1 cellular context compared by ENCODE assay signal in the genomic region with DNA sequence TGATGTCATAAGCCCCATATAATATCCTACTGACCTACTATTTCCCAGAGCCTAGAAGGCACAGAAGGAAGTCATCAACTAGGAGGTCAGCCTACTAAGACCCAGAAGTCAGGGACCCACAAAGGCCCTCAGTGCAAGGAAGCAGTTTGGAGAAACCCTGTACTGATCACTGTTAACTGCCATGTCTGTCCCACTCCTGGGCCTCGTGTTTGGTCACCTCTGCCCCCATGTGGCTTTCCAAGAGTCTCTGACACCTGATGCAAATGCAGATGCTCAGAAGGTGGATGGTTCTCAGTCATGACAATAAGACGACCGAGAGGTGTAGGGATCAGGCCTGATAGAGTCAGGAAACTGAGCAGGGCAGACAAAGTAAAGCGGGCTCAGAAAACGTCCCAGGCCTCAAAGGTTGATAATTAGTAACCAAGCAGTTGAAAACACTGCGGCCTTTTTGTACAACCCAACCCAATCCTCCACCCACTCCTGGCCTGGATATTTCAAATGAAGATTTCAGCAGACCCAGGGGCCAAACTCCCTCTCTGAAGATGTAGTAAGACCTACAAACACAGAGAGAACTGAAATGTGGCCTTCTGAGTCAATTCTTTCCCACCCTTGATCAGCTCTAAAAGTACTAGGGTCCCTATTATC.
TF ChIP-seq lines count a peak whose summit lies in the region.

No MANE protein-coding gene starts in this region.

TF ChIP-seq in HepG2, 621 proteins besides CTCF, POLR2A, EP300 and RAD21 (continued from another document):
- TF ChIP-seq SNAPC4 (CRISPR knock-in tag; IDR thresholded peaks at IDR 0.05) (0 out of 2 replicates have a peak, but pooled peaks have one; percentile 29), ZNF781 (CRISPR knock-in tag; IDR thresholded peaks at IDR 0.05; ENCODE audit: borderline replicate concordance, not compliant biosample characterization) (no peak), ZFX (CRISPR knock-in tag; IDR thresholded peaks at IDR 0.05; ENCODE audit: low read depth) (peak; percentile 44), YY1 (IDR thresholded peaks at IDR 0.05; ENCODE audit: insufficient read depth, insufficient replicate concordance, low read depth, low read length) (no peak), NFE2 (CRISPR knock-in tag; IDR thresholded peaks at IDR 0.05) (no peak), RCOR2 (CRISPR knock-in tag; IDR thresholded peaks at IDR 0.05) (no peak), SYNCRIP (IDR thresholded peaks at IDR 0.05; ENCODE audit: insufficient read depth, low read depth, low read length) (no peak), ZFY (CRISPR knock-in tag; IDR thresholded peaks at IDR 0.05) (peak; percentile 48), POLR2AphosphoS5 (IDR thresholded peaks at IDR 0.05; ENCODE audit: low read depth, low read length) (0 out of 2 replicates have a peak, but pooled peaks have one; percentile 21), SMARCE1 (IDR thresholded peaks at IDR 0.05; ENCODE audit: borderline replicate concordance) (no peak), MEIS1 (CRISPR knock-in tag; IDR thresholded peaks at IDR 0.05; ENCODE audit: borderline replicate concordance) (no peak), SALL1 (CRISPR knock-in tag; IDR thresholded peaks at IDR 0.05) (0 out of 2 replicates have a peak, but pooled peaks have one; percentile 14), STAG1 (CRISPR knock-in tag; IDR thresholded peaks at IDR 0.05) (peak; percentile 28; the same call in 1 of the 2 replicates), KAT7 (CRISPR knock-in tag; IDR thresholded peaks at IDR 0.05; ENCODE audit: borderline replicate concordance) (no peak), HNF4A (CRISPR knock-in tag; IDR thresholded peaks at IDR 0.05) (peak; percentile 25), ZNF30 (CRISPR knock-in tag; IDR thresholded peaks at IDR 0.05) (no peak), ZBTB1 (CRISPR knock-in tag; IDR thresholded peaks at IDR 0.05; ENCODE audit: borderline replicate concordance) (no peak), HNF4G (IDR thresholded peaks at IDR 0.05; ENCODE audit: borderline replicate concordance, low read depth, low read length) (peak; percentile 22; the same call in 1 of the 2 replicates), HNF4G (CRISPR knock-in tag; IDR thresholded peaks at IDR 0.05; ENCODE audit: borderline replicate concordance, low read depth) (no peak), ZNF414 (CRISPR knock-in tag; IDR thresholded peaks at IDR 0.05) (no peak), PRDM4 (CRISPR knock-in tag; IDR thresholded peaks at IDR 0.05; ENCODE audit: borderline replicate concordance) (no peak), ZBTB3 (CRISPR knock-in tag; IDR thresholded peaks at IDR 0.05; ENCODE audit: borderline replicate concordance, low read depth) (no peak), ZNF687 (CRISPR knock-in tag; IDR thresholded peaks at IDR 0.05) (peak; percentile 30; the same call in 1 of the 2 replicates), ELF3 (CRISPR knock-in tag; IDR thresholded peaks at IDR 0.05) (peak; percentile 9; the same call in 1 of the 2 replicates), ZNF883 (CRISPR knock-in tag; IDR thresholded peaks at IDR 0.05; ENCODE audit: not compliant biosample characterization) (no peak)
- TF ChIP-seq, protein P1, sequence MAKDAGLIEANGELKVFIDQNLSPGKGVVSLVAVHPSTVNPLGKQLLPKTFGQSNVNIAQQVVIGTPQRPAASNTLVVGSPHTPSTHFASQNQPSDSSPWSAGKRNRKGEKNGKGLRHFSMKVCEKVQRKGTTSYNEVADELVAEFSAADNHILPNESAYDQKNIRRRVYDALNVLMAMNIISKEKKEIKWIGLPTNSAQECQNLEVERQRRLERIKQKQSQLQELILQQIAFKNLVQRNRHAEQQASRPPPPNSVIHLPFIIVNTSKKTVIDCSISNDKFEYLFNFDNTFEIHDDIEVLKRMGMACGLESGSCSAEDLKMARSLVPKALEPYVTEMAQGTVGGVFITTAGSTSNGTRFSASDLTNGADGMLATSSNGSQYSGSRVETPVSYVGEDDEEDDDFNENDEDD (CRISPR knock-in tag; IDR thresholded peaks at IDR 0.05; ENCODE audit: borderline replicate concordance), result peak; percentile 23; the same call in 1 of the 2 replicates
- TF ChIP-seq, protein P2, sequence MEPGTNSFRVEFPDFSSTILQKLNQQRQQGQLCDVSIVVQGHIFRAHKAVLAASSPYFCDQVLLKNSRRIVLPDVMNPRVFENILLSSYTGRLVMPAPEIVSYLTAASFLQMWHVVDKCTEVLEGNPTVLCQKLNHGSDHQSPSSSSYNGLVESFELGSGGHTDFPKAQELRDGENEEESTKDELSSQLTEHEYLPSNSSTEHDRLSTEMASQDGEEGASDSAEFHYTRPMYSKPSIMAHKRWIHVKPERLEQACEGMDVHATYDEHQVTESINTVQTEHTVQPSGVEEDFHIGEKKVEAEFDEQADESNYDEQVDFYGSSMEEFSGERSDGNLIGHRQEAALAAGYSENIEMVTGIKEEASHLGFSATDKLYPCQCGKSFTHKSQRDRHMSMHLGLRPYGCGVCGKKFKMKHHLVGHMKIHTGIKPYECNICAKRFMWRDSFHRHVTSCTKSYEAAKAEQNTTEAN (CRISPR knock-in tag; conservative IDR thresholded peaks at IDR 0.05), result no peak
